In the genomic region with DNA sequence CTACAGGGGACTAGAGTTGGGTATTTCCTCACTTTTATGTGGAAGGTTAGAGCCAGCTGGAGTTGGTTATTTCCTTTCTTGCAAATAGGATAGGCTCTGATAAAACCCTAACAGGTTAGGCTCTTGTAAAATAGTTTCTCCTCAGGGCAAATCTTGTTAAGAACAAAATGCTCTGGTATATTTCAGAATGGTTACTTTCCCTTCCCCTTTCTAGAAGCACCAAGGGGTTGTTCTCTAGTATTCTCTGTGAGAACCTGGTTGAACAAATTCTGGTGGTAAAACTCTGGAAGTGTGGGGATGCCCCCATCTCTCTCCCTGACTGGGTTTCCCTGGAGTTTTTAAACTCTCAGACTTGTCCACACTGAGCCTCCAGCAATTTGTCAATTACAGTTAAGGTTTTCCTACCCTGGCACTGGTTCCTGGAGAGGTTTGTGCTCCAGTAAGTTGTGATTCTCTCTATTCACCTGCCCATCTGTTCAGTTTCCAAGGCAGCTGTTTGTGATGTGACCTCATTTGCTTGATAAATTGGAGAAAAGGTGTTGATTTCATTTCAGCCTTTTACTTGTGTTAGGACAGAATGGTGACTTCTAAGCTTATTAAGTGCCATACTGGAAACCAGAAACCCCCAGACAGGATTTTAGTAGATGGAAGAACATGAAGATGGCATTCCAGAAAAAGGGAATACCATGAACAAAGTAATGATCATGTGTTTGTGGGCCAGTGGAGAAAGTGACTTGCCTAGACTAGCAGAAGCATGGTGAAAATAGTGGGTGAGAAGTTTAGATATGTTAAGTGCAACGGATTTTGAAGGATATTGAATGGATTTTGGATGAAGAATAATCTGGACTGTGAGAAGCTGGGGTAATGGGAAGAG, we compare ENCODE assay signal across 13 cellular contexts.
DNase-seq lines count a peak whose midpoint lies in the region; ATAC-seq and TF ChIP-seq lines count a peak whose summit lies in the region.
"Had no signal": no experiment of that assay in that cellular context is flagged by ENCODE, and none has a peak within 500 bp of the region (broad histone marks: within the 10 kb centered on the region; RNA-seq: fewer than 3 reads in every experiment).

No MANE protein-coding gene starts in this region.

- H3K27me3 Mint-ChIP-seq in HFFc6 (ENCODE audit: insufficient read depth), result no peaks in the 10 kb centered on the region; the same call in 1 of the 2 replicates

- DNase-seq in DMS 273 treated with DMSO at 0.1 percent for 48 hours (lab: John Stamatoyannopoulos, UW), result peak; percentile 33
- peak; percentile 81 for DNase-seq in NCI-H69 (lab: John Stamatoyannopoulos, UW)
- DNase-seq in NCI-H1694 treated with DMSO at 0.1 percent for 48 hours (lab: John Stamatoyannopoulos, UW), result no peak
- DNase-seq in HUDEP-2 (lab: John Stamatoyannopoulos, UW; ENCODE audit: unreplicated experiment in 76 of 76), result no peak
- DNase-seq in NCI-H345 treated with DMSO at 0.1 percent for 48 hours (lab: John Stamatoyannopoulos, UW; ENCODE audit: unreplicated experiment), result no peak
- DNase-seq in HFFc6, result no peak
- DNase-seq: activated T-cell treated with anti-CD3 and anti-CD28 coated beads, Interleukin-2, amount 50 U/mL, for 72 hours; erythroblast; MG63; NCI-H446; stimulated activated CD4-positive, alpha-beta T cell treated with anti-CD3 and anti-CD28 coated beads, Interleukin-15, amount 100 ng/mL, for 24 hours had no signal

- peaks cover 6% of the 10 kb centered on the region; the same call in 1 of the 2 replicates for H3K36me3 Mint-ChIP-seq in HFFc6 (ENCODE audit: low read depth)

- peaks cover 6% of the 10 kb centered on the region for H3K4me1 Mint-ChIP-seq in HFFc6 (ENCODE audit: low read depth)

- ATAC-seq in GM19463 (IDR thresholded peaks at IDR 0.05; ENCODE audit: unreplicated experiment), result peak; percentile 56
- ATAC-seq in HG02938 (IDR thresholded peaks at IDR 0.05; ENCODE audit: unreplicated experiment), result peak; percentile 66
- ATAC-seq: activated T-cell treated with anti-CD3 and anti-CD28 coated beads, Interleukin-2, amount 50 U/mL, for 72 hours had no signal

- TF ChIP-seq CTCF in HFFc6 (IDR thresholded peaks at IDR 0.05), result no peak

- no peak overlapping the region for H3K27ac Mint-ChIP-seq in HFFc6

- no peaks in the 10 kb centered on the region for H3K9me3 Mint-ChIP-seq in HFFc6

- H3K4me3 Mint-ChIP-seq in HFFc6, result no peak overlapping the region
- H3K4me3 Mint-ChIP-seq: activated T-cell treated with anti-CD3 and anti-CD28 coated beads, Interleukin-2, amount 50 U/mL, for 72 hours had no signal

Comparison
In these comparisons a context has a peak if more than half of its experiments do, and no peak if none do; other contexts are left out.
1. DNase-seq: peak in DMS 273 treated with DMSO at 0.1 percent for 48 hours (single experiment) and NCI-H69 (single experiment); none in NCI-H1694 treated with DMSO at 0.1 percent for 48 hours (single experiment), HUDEP-2 (0 of 76), NCI-H345 treated with DMSO at 0.1 percent for 48 hours (single experiment) and HFFc6 (single experiment).